Comparison of ENCODE assay signal across 9 cellular contexts in genomic region chr1:18949689-18950414, GRCh38. TPM values are rescaled to one million over a fixed set of nuclear protein-coding genes. Genes with fewer than 3 reads are reported as not detected.
A peak's percentile ranks its signal among the peaks of the same experiment; 100 is the strongest.
DNase-seq lines count a peak whose midpoint lies in the region; ATAC-seq, FAIRE-seq and TF ChIP-seq lines count a peak whose summit lies in the region.
"Had no signal": no experiment of that assay in that cellular context is flagged by ENCODE, and none has a peak within 500 bp of the region (broad histone marks: within the 10 kb centered on the region; RNA-seq: fewer than 3 reads in every experiment).

No MANE protein-coding gene starts in this region.

- no peaks in the 10 kb centered on the region for H3K27me3 Mint-ChIP-seq in astrocyte (ENCODE audit: low read depth, unreplicated experiment)

- H2AFZ ChIP-seq in astrocyte (ENCODE audit: low read depth, low read length) = peak overlapping the region; percentile 29

- CTCF ChIA-PET in HEK293 (lab: Yijun Ruan, JAX) = interaction anchor here (0.6 to 3.2 kb wide), 7 partner anchors 13 to 1982 kb away, joined by 3 to 25 read pairs (median 4); no protein-coding TSS in a partner anchor

- H3K4me1 ChIP-seq in HEK293 (ENCODE audit: control insufficient read depth, insufficient read depth, low read length) (peaks cover 11% of the 10 kb centered on the region), astrocyte (ENCODE audit: insufficient read depth, low read length) (peaks cover 89% of the 10 kb centered on the region)

- H4K20me1 ChIP-seq in astrocyte (ENCODE audit: insufficient read depth, low read length) = peaks cover 69% of the 10 kb centered on the region

- H3K27me3 ChIP-seq in astrocyte (ENCODE audit: insufficient read depth, low read length) = no peaks in the 10 kb centered on the region

- peak overlapping the region; percentile 96 for H3K27ac Mint-ChIP-seq in astrocyte (ENCODE audit: unreplicated experiment)

- H3K9me3 Mint-ChIP-seq in astrocyte (ENCODE audit: unreplicated experiment) = no peaks in the 10 kb centered on the region

- FAIRE-seq in astrocyte (lab: Jason Lieb, UNC) = no peak
- FAIRE-seq: islet of Langerhans had no signal

- H3K36me3 Mint-ChIP-seq in astrocyte (ENCODE audit: low read depth, unreplicated experiment) = peaks cover 2% of the 10 kb centered on the region

- H3K36me3 ChIP-seq in HEK293 (ENCODE audit: control insufficient read depth in 2 of 2, insufficient read depth in 1 of 2, low read length in 2 of 2) = peaks cover 0 to 5% of the 10 kb centered on the region in 2 experiments; a peak in 1 of 3 replicates
- H3K36me3 ChIP-seq in astrocyte (ENCODE audit: insufficient read depth, low read length) = no peaks in the 10 kb centered on the region

- peak; percentile 68 for ATAC-seq in sciatic nerve
- ATAC-seq in HG03135 (IDR thresholded peaks at IDR 0.05; ENCODE audit: unreplicated experiment) = no peak

- intact Hi-C loops in sciatic nerve (cut with DNase I) = no loop called here

- no peak overlapping the region for H3K27ac ChIP-seq in HEK293 (ENCODE audit: extremely low read depth, low read depth, low read length)
- H3K27ac ChIP-seq in astrocyte (ENCODE audit: low read depth, low read length) = peak overlapping the region; percentile 86

- DNase-seq in AG09319 (ENCODE audit: extremely low read depth, low read depth) = no peak
- peak; percentile 58 for DNase-seq in astrocyte (ENCODE audit: low read depth)
- peak in 33 of 51 donors; percentile 21 to 74 (median 49) for DNase-seq in hypothalamus (lab: John Stamatoyannopoulos, UW)
- DNase-seq in sciatic nerve (ENCODE audit: low spot score) = no peak
- DNase-seq in NCI-H748 treated with DMSO at 0.1 percent for 48 hours (lab: John Stamatoyannopoulos, UW) = no peak
- no peak for DNase-seq in H4 (ENCODE audit: low spot score)

- TF ChIP-seq CTCF in AG09319 (IDR thresholded peaks at IDR 0.05; ENCODE audit: low read depth, low read length) (peak; percentile 27), HEK293 (tag by site-specific recombination; IDR thresholded peaks at IDR 0.05) (no peak), astrocyte (IDR thresholded peaks at IDR 0.05; ENCODE audit: insufficient read depth, low read depth, low read length) (no peak)

- H3K4me3 Mint-ChIP-seq in astrocyte (ENCODE audit: unreplicated experiment) = peak overlapping the region; percentile 60

- peak overlapping the region; percentile 77 for H3K9ac ChIP-seq in astrocyte (ENCODE audit: low read length)

- peak overlapping the region; percentile 93 for H3K4me2 ChIP-seq in astrocyte (ENCODE audit: low read length)

- H3K4me3 ChIP-seq in HEK293 (ENCODE audit: low read depth, low read length) = no peak overlapping the region
- peak overlapping the region; percentile 35 for H3K4me3 ChIP-seq in astrocyte (ENCODE audit: insufficient read depth, low read depth, low read length)

- no peaks in the 10 kb centered on the region for H3K9me3 ChIP-seq in HEK293 (ENCODE audit: control insufficient read depth, insufficient read depth, low read depth, low read length)
- no peaks in the 10 kb centered on the region for H3K9me3 ChIP-seq in astrocyte (ENCODE audit: insufficient read depth, low read depth, low read length)

- peaks cover 72% of the 10 kb centered on the region for H3K4me1 Mint-ChIP-seq in astrocyte (ENCODE audit: low read depth, unreplicated experiment)

- POLR2A ChIA-PET in HEK293 (lab: Yijun Ruan, JAX) = no interaction called here

- H3K79me2 ChIP-seq in astrocyte (ENCODE audit: insufficient read depth, low read length) = peaks cover 99% of the 10 kb centered on the region

TF ChIP-seq in HEK293, 187 proteins besides CTCF, POLR2A, EP300 and RAD21:
- no peak for TF ChIP-seq MZF1 (tag by site-specific recombination; IDR thresholded peaks at IDR 0.05; ENCODE audit: borderline replicate concordance)
- TF ChIP-seq ELK4 (IDR thresholded peaks at IDR 0.05; ENCODE audit: borderline replicate concordance, low read depth, low read length) = no peak
- TF ChIP-seq ZNF341 (tag by site-specific recombination; IDR thresholded peaks at IDR 0.05; ENCODE audit: low read depth) = 0 out of 2 replicates have a peak, but pooled peaks have one; percentile 29
- no peak for TF ChIP-seq GLIS2 (tag by site-specific recombination; IDR thresholded peaks at IDR 0.05)

RNA-seq across cellular contexts. Expression of gene IFFO2, which starts 6.6 kb away (rescaled TPM):
- 34.2 and 39.6 TPM in 2 replicates for total RNA-seq in astrocyte
- total RNA-seq in sciatic nerve = 5.4 TPM
- total RNA-seq in H4 (2014; rRNA removed; shearing (Covaris generic)) = 3.5 and 4.4 TPM in 2 replicates

RNA-seq across cellular contexts. Expression of gene ALDH4A1, which starts 47.5 kb away (rescaled TPM):
- total RNA-seq in astrocyte (10.4 and 13.8 TPM in 2 replicates), sciatic nerve (13.0 TPM)
- 2.5 and 3.3 TPM in 2 replicates for total RNA-seq in H4 (2014; rRNA removed; shearing (Covaris generic))

Comparison
In these comparisons a context has a peak if more than half of its experiments do, and no peak if none do; other contexts are left out.
1. DNase-seq: peak in astrocyte (single experiment) and hypothalamus (33 of 51); none in AG09319 (single experiment), sciatic nerve (single experiment), NCI-H748 treated with DMSO at 0.1 percent for 48 hours (single experiment) and H4 (single experiment).